34 cellular contexts compared by ENCODE assay signal in the genomic region with DNA sequence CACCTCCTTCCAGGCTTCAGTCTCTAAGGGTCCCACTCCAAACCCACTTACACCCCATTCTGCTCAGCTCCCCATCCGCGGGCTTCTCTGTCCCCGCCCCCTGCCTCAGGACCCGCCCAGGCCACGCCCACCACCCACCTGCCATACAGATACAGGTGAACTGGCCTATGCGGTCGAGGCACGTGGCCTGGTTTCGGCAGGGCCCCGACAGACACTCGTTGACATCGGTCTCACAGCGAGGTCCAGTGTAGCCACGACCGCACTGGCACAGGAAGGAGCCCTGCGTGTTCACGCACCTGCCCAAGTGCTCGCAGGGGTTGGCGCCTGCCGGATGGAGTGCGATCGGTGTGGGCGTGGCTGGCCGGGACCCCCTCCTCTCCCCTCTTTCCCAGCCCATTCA. TPM values are rescaled to one million over a fixed set of nuclear protein-coding genes. Genes with fewer than 3 reads are reported as not detected.
"Had no signal": no experiment of that assay in that cellular context is flagged by ENCODE, and none has a peak within 500 bp of the region (broad histone marks: within the 10 kb centered on the region; RNA-seq: fewer than 3 reads in every experiment).

No MANE protein-coding gene starts in this region.

- H3K27me3 ChIP-seq: colonic mucosa, right atrium auricular region, testis, tibial nerve, upper lobe of right lung, uterus had no signal

- H3K4me1 Mint-ChIP-seq: mesothelial cell of epicardium, neural crest cell had no signal

- H3K4me3 ChIP-seq: colonic mucosa, esophagus squamous epithelium, heart right ventricle, left lung, mucosa of descending colon, prostate gland, right atrium auricular region, sigmoid colon, testis, tibial nerve, upper lobe of right lung, uterus had no signal

- ATAC-seq: heart right ventricle; left cardiac atrium; left lung; mucosa of descending colon; natural killer cell treated with Interleukin-12 subunit alpha and Interleukin-12 subunit beta and Interleukin-15 and Interleukin-18, amount 100 ng/mL, for 72 hours; stimulated activated memory B cell treated with anti-CD40 and anti-IgM and Interleukin-4, amounts not matched to agents 10 μg/mL and 1 μg/mL and 100 μg/mL, for 72 hours; stimulated activated naive CD8-positive, alpha-beta T cell treated with anti-CD3 and anti-CD28 coated beads, Interleukin-15, Interleukin-2, amounts not matched to agents 100 U/mL and 50 U/mL, for 24 hours; upper lobe of right lung had no signal

- H3K27ac ChIP-seq: colonic mucosa, esophagus squamous epithelium, heart right ventricle, left lung, parathyroid adenoma, prostate gland, right atrium auricular region, sigmoid colon, testis, tibial nerve, upper lobe of right lung, uterus had no signal

- H3K4me3 Mint-ChIP-seq: mesothelial cell of epicardium; naive B cell; natural killer cell treated with Interleukin-12 subunit alpha and Interleukin-12 subunit beta and Interleukin-15 and Interleukin-18, amount 100 ng/mL, for 72 hours; neural crest cell; stimulated activated memory B cell treated with anti-CD40 and anti-IgM and Interleukin-4, amounts not matched to agents 10 μg/mL and 1 μg/mL and 100 μg/mL, for 72 hours had no signal

- H3K9me3 Mint-ChIP-seq: mesothelial cell of epicardium; natural killer cell treated with Interleukin-12 subunit alpha and Interleukin-12 subunit beta and Interleukin-15 and Interleukin-18, amount 100 ng/mL, for 72 hours; neural crest cell had no signal

- H3K4me1 ChIP-seq: colonic mucosa, left lung, parathyroid adenoma, prostate gland, right atrium auricular region, sigmoid colon, testis, tibial nerve, upper lobe of right lung, uterus had no signal

- H3K9me3 ChIP-seq: colonic mucosa, esophagus squamous epithelium, heart right ventricle, left lung, mucosa of descending colon, prostate gland, right atrium auricular region, sigmoid colon, testis, tibial nerve, upper lobe of right lung, uterus had no signal

- H3K36me3 ChIP-seq: colonic mucosa, prostate gland, right atrium auricular region, sigmoid colon, upper lobe of right lung, uterus had no signal

- FAIRE-seq: endothelial cell of umbilical vein, islet of Langerhans had no signal

- DNase-seq: colonic mucosa; dermis blood vessel endothelial cell; effector memory CD4-positive, alpha-beta T cell; esophagus squamous epithelium; foreskin melanocyte; glutamatergic neuron; heart right ventricle; hippocampal formation; left cardiac atrium; left lung; mesenchymal stem cell; mucosa of descending colon; naive B cell; sigmoid colon; stimulated activated CD4-positive, alpha-beta T cell treated with anti-CD3 and anti-CD28 coated beads, Interleukin-2, amount 100 ng/mL, for 24 hours; stimulated activated CD4-positive, alpha-beta T cell treated with anti-CD3 and anti-CD28 coated beads, Interleukin-4, amount 100 ng/mL, for 4 hours; stimulated activated naive CD8-positive, alpha-beta T cell treated with anti-CD3 and anti-CD28 coated beads, Interleukin-15, Interleukin-2, amounts not matched to agents 100 U/mL and 50 U/mL, for 24 hours; substantia nigra; testis; upper lobe of right lung; uterus had no signal

- H2AFZ ChIP-seq: parathyroid adenoma had no signal

- H3K79me2 ChIP-seq: parathyroid adenoma had no signal

- H3K27ac Mint-ChIP-seq: mesothelial cell of epicardium; naive B cell; natural killer cell treated with Interleukin-12 subunit alpha and Interleukin-12 subunit beta and Interleukin-15 and Interleukin-18, amount 100 ng/mL, for 72 hours; stimulated activated memory B cell treated with anti-CD40 and anti-IgM and Interleukin-4, amounts not matched to agents 10 μg/mL and 1 μg/mL and 100 μg/mL, for 72 hours had no signal

- H3K9ac ChIP-seq: parathyroid adenoma had no signal

- H3K36me3 Mint-ChIP-seq: naive B cell; natural killer cell treated with Interleukin-12 subunit alpha and Interleukin-12 subunit beta and Interleukin-15 and Interleukin-18, amount 100 ng/mL, for 72 hours; stimulated activated memory B cell treated with anti-CD40 and anti-IgM and Interleukin-4, amounts not matched to agents 10 μg/mL and 1 μg/mL and 100 μg/mL, for 72 hours had no signal

RNA-seq across cellular contexts. Expression of a gene that starts 11.9 kb away (rescaled TPM):
- total RNA-seq: natural killer cell treated with Interleukin-12 subunit alpha and Interleukin-12 subunit beta and Interleukin-15 and Interleukin-18, amount 100 ng/mL, for 72 hours had no signal

RNA-seq across cellular contexts. Expression of a gene that starts 43.4 kb away (rescaled TPM):
- total RNA-seq: lung microvascular endothelial cell, osteoblast, sigmoid colon, skeletal muscle tissue had no signal
